8 cellular contexts compared by ENCODE assay signal in the genomic region with DNA sequence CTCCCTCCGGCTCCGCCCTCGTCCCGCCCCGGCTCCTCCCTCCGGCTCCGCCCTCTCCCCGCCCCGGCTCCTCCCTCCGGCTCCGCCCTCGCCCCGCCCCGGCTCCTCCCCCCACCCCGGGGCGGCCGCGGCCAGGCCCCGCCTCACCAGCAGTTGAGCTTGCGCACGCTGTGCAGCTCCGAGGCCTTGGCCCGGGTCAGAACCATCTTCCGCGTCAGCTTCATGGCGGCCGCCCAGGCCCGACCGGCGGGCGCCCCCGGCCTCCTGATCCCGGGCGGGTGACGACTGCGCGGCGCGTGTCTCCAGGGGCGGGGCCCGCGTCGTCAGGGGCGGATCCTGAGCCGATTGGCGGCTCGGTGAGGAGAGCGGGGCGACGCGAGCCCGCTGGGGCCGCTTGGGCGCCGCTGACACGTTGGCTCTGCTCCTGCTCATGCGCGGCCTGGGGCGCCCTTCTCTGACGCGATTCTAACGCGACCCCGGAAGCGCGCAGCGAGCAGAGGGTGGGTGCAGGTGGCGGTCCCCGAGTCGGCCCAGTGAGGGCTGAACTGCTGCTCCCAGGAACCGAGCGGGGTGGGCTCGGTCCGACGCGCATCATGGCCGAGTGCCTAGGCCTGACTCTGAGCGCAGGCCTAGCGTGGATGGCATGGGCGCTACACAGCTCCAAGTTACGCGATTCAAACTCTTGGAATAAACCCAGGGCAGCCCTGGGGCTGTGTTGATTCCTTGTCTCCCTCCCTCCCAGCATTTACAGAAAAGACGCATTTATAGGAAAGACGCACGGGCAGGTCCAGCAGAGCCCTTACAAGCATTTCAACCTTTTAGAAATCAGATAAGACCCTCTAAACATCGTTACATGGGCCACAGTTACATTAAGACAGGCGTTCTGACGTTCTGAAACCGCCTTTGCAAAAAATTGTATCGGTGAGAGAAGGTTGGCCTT. TPM values are rescaled to one million over a fixed set of nuclear protein-coding genes. Genes with fewer than 3 reads are reported as not detected.
DNase-seq lines count a peak whose midpoint lies in the region; ATAC-seq and TF ChIP-seq lines count a peak whose summit lies in the region.

Gene CFAP410 (minus strand): TSS at position 420 of the 940 bp plus-strand sequence. CDS start 196 bp downstream, at position 224.

- no peaks in the 10 kb centered on the region for H3K27me3 ChIP-seq in spleen (replicated peaks in 1 of 7)

- TF ChIP-seq POLR2A in spleen (IDR thresholded peaks at IDR 0.05) = peak; percentile 86 to 93 (median 92)

- 1 to 3% (median 1%) methylated on average over 18 to 90 of the region's 90 CpGs for WGBS in spleen, 5 donors

- intact Hi-C loops in spleen (cut with DNase I; ENCODE audit: low total_unique reads) = loop anchor here (10.0 kb wide), 1 partner anchor 96 kb away; no protein-coding TSS in a partner anchor

- peak; percentile 89 for DNase-seq in AG09319 (ENCODE audit: extremely low read depth, low read depth)
- peak; percentile 94 for DNase-seq in NCI-H345 treated with DMSO at 0.1 percent for 48 hours (lab: John Stamatoyannopoulos, UW; ENCODE audit: unreplicated experiment)
- DNase-seq in activated CD4-positive, CD25-positive, alpha-beta regulatory T cell (lab: John Stamatoyannopoulos, UW) = peak; percentile 89 to 93 (median 91)
- DNase-seq in caudate nucleus (lab: John Stamatoyannopoulos, UW) = peak; percentile 74 to 99 (median 93)
- peak; percentile 94 for DNase-seq in inferior parietal cortex (ENCODE audit: extremely low spot score)
- DNase-seq in spleen = peak; percentile 98

- peaks cover 0 to 32% (median 10%) of the 10 kb centered on the region in 6 donors for H3K36me3 ChIP-seq in spleen

- H3K27ac ChIP-seq in caudate nucleus (ENCODE audit: low read depth, low read length) (peak within 1 kb of the TSS; percentile 98), spleen (peak within 1 kb of the TSS; percentile 93 to 98 (median 95))

- peak within 1 kb of the TSS; percentile 49 to 82 (median 61) for H3K4me3 ChIP-seq in spleen

- no peak for TF ChIP-seq CTCF in AG09319 (IDR thresholded peaks at IDR 0.05; ENCODE audit: low read depth, low read length)
- TF ChIP-seq CTCF in spleen (IDR thresholded peaks at IDR 0.05 in 8 of 11, conservative IDR thresholded peaks at IDR 0.05 in 3 of 11) = peak in 3 of 11 experiments; percentile 19 to 26 (median 20)

- ATAC-seq in GM19035 (IDR thresholded peaks at IDR 0.05; ENCODE audit: unreplicated experiment) = peak; percentile 87
- ATAC-seq in HG03342 (IDR thresholded peaks at IDR 0.05; ENCODE audit: unreplicated experiment) = peak; percentile 85

- peaks cover 9 to 31% (median 18%) of the 10 kb centered on the region in 6 donors for H3K4me1 ChIP-seq in spleen

- H3K9me3 ChIP-seq in spleen = no peaks in the 10 kb centered on the region

RNA-seq across cellular contexts. Expression of gene CFAP410, which starts in this region (rescaled TPM):
- 10 to 100 TPM; 26.2 to 34.3 (median 32.3) TPM for total RNA-seq in spleen
- polyA plus RNA-seq in spleen = 10 to 100 TPM; 41.5 to 79.8 (median 70.9) TPM

Comparison
In these comparisons a context has a peak if more than half of its experiments do, and no peak if none do; other contexts are left out.
1. Peak in every context shown above with its lines: DNase-seq, ATAC-seq, H3K4me3 ChIP-seq and H3K27ac ChIP-seq.